8 cellular contexts compared by ENCODE assay signal in genomic region chr20:50794846-50795634, GRCh38. TPM values are rescaled to one million over a fixed set of nuclear protein-coding genes. Genes with fewer than 3 reads are reported as not detected.
DNase-seq lines count a peak whose midpoint lies in the region; ATAC-seq and TF ChIP-seq lines count a peak whose summit lies in the region.

BCAS4 (plus strand) TSS chr20:50795061; CDS start chr20:50795084, 23 bp downstream.

- H3K4me2 ChIP-seq in mammary epithelial cell (ENCODE audit: insufficient read depth, low read depth, low read length), result peak within 1 kb of the TSS; percentile 90

- no peaks in the 10 kb centered on the region for H3K9me3 ChIP-seq in WERI-Rb-1 (ENCODE audit: severe bottlenecking)
- H3K9me3 ChIP-seq in mammary epithelial cell (replicated peaks; ENCODE audit: insufficient read depth, low read length), result no peaks in the 10 kb centered on the region

- no peaks in the 10 kb centered on the region for H4K20me1 ChIP-seq in mammary epithelial cell (ENCODE audit: insufficient read depth, low read length)

- H3K4me1 ChIP-seq in mammary epithelial cell (ENCODE audit: insufficient read depth, low read length), result peaks cover 13% of the 10 kb centered on the region

- H3K27me3 ChIP-seq in WERI-Rb-1 (ENCODE audit: insufficient read depth, low read depth, severe bottlenecking) (peaks cover 2% of the 10 kb centered on the region), mammary epithelial cell (ENCODE audit: insufficient read depth, low read length) (no peaks in the 10 kb centered on the region)

- peak within 1 kb of the TSS; percentile 67 for H3K9ac ChIP-seq in mammary epithelial cell (ENCODE audit: insufficient read depth, low read length)

- H3K27ac ChIP-seq in WERI-Rb-1, result no peak within 1 kb of the TSS
- peak within 1 kb of the TSS; percentile 67 for H3K27ac ChIP-seq in mammary epithelial cell (ENCODE audit: insufficient read depth, low read depth, low read length)

- CTCF ChIA-PET in mammary epithelial cell (lab: Charles Lee; ENCODE audit: low non-redundant PET), result interaction anchor here (0.5 to 1.3 kb wide), 10 partner anchors 9 to 692 kb away, joined by 3 to 11 read pairs (median 4); partner anchors contain the start of genes ADNP, DPM1 and MOCS3

- 2% methylated on average over 14 of the region's 92 CpGs for WGBS in mammary epithelial cell (ENCODE audit: low coverage, missing lambda C conversion rate)

- H2AFZ ChIP-seq in mammary epithelial cell (ENCODE audit: low read depth, low read length), result peak within 1 kb of the TSS; percentile 97

- peaks cover 4% of the 10 kb centered on the region for H3K79me2 ChIP-seq in mammary epithelial cell (ENCODE audit: insufficient read depth, low read length)

- intact Hi-C loops in mammary epithelial cell (cut with micrococcal nuclease), result loop anchor here (1.0 to 10.0 kb wide), 5 partner anchors 134 to 800 kb away; partner anchors contain the start of genes DPM1 and MOCS3

- H3K4me3 ChIP-seq in WERI-Rb-1 (ENCODE audit: low read depth, low read length), result peak within 1 kb of the TSS; percentile 91
- H3K4me3 ChIP-seq in mammary epithelial cell (replicated peaks in 1 of 3; ENCODE audit: insufficient read depth in 1 of 3, low read depth in 2 of 3, low read length in 3 of 3), result peak within 1 kb of the TSS; percentile 93 to 96 (median 96)

- in situ Hi-C loops in mammary epithelial cell (cut with MboI; ENCODE audit: low sequenced_read_pairs in 2 of 2), result loop anchor here in 1 of 2 donors (10.0 kb wide), 1 partner anchor 140 kb away; the partner anchor contains the start of gene ADNP

- DNase-seq in NCI-H2081 (lab: John Stamatoyannopoulos, UW) (peak; percentile 47 to 78), NCI-H2081 treated with DMSO at 0.1 percent for 48 hours (lab: John Stamatoyannopoulos, UW) (no peak), NCI-H128 (lab: John Stamatoyannopoulos, UW; ENCODE audit: unreplicated experiment) (peak; percentile 29), WERI-Rb-1 (peak; percentile 74), mammary epithelial cell (peak; percentile 82), islet precursor cell (peak; percentile 95)
- peak; percentile 76 to 83 for DNase-seq in stimulated activated CD4-positive, alpha-beta T cell treated with anti-CD3 and anti-CD28 coated beads, Interleukin-15, amount 100 ng/mL, for 1 hour (ENCODE audit: low read depth in 1 of 2, low spot score in 1 of 2)

- no TSS peak for BruUV-seq in mammary epithelial cell (replicated peaks; lab: Mats Ljungman, UMichigan)

- dilution Hi-C loops in mammary epithelial cell (cut with HindIII; ENCODE audit: low sequenced_read_pairs), result loop anchor here (5.0 to 25.0 kb wide), 2 partner anchors 37 to 517 kb away; no protein-coding TSS in a partner anchor

- ATAC-seq in HG02678 (IDR thresholded peaks at IDR 0.05; ENCODE audit: unreplicated experiment), result peak; percentile 72

- TF ChIP-seq CTCF in WERI-Rb-1 (IDR thresholded peaks at IDR 0.05; ENCODE audit: low read depth, low read length) (peak; percentile 86), mammary epithelial cell (conservative IDR thresholded peaks at IDR 0.05 in 1 of 2, IDR thresholded peaks at IDR 0.05 in 1 of 2; ENCODE audit: extremely low read depth in 1 of 2, insufficient read depth in 1 of 2, low read depth in 1 of 2, low read length in 2 of 2) (peak; percentile 65 to 67)

- no peaks in the 10 kb centered on the region for H3K36me3 ChIP-seq in WERI-Rb-1
- no peaks in the 10 kb centered on the region for H3K36me3 ChIP-seq in mammary epithelial cell (ENCODE audit: insufficient read depth, low read length)

RNA-seq across cellular contexts. Expression of gene BCAS4, which starts in this region (rescaled TPM):
- 10 to 100 TPM; 15.0 to 16.4 TPM for total RNA-seq in mammary epithelial cell
- 21.4 TPM for polyA plus RNA-seq in mammary epithelial cell
- 2.7 TPM for polyA minus RNA-seq in mammary epithelial cell
